9 cellular contexts compared by ENCODE assay signal in the genomic region with DNA sequence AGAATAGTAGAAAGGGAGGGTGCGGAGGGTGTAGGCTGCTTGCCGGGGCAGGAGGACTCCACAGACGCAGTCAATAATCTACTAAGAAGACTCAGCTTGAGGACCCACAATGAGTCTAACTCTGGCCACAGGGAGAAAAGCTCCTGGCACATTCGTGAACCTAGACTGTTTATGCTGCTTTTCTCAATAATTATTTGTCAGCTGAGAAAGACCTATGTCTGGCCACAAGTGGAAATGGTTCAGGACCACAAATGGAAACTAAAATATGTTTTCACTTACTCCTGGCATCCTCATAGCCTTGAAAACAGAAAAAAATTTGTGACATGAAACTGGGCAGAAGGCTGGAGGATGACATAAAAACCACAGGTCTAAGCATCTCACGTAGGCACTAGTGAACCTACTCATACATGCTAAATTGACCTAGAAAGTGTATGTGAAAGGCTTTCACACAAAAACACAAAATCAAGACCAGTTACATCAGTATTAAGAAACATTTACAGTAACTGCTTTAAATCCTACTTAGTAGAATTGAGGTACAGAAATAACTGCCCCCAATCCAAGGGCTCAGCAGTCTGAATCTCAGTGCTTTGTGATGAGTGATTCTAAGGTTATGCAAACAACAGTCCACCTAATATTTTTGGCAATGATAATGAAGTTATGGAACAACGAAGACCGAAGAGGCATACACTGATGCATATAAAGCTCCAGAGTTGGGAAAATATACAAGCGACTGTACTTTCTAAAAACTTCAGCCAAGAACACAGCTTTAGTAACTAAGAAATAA.
DNase-seq lines count a peak whose midpoint lies in the region; ATAC-seq, FAIRE-seq and TF ChIP-seq lines count a peak whose summit lies in the region.
"Had no signal": no experiment of that assay in that cellular context is flagged by ENCODE, and none has a peak within 500 bp of the region (broad histone marks: within the 10 kb centered on the region; RNA-seq: fewer than 3 reads in every experiment).

No MANE protein-coding gene starts in this region.

- DNase-seq in G401 (ENCODE audit: low spot score) (peak; percentile 42), MM.1S (peak; percentile 90), hippocampal formation (lab: John Stamatoyannopoulos, UW) (no peak), GM10248 (ENCODE audit: extremely low spot score) (no peak), small intestine (no peak), SIG-M5 treated with dmso at 0.1 percent for 504 hours (lab: John Stamatoyannopoulos, UW; ENCODE audit: unreplicated experiment) (no peak)
- DNase-seq: upper lobe of left lung had no signal

- H3K27me3 ChIP-seq in MM.1S (replicated peaks; ENCODE audit: insufficient read depth, low read length) (0 out of 2 replicates have a peak, but pooled peaks cover 4% of the 10 kb centered on the region), gastroesophageal sphincter (no peaks in the 10 kb centered on the region), small intestine (ENCODE audit: control insufficient read depth in 2 of 2, insufficient read depth in 2 of 2, low read length in 2 of 2) (no peaks in the 10 kb centered on the region)
- H3K27me3 ChIP-seq: upper lobe of left lung had no signal

- FAIRE-seq in small intestine (lab: Jason Lieb, UNC) = no peak

- no peaks in the 10 kb centered on the region for H3K9me2 ChIP-seq in MM.1S (replicated peaks; ENCODE audit: insufficient read depth, low read length)

- H3K27ac ChIP-seq in MM.1S (ENCODE audit: low read length) (no peak overlapping the region), gastroesophageal sphincter (peak overlapping the region; percentile 16 to 71 (median 62)), small intestine (ENCODE audit: low read depth in 1 of 2, low read length in 1 of 2) (no peak overlapping the region)

- in situ Hi-C loops in G401 (cut with HindIII; ENCODE audit: low sequenced_read_pairs) = no loop called here

- POLR2A ChIA-PET in GM10248 (lab: Yijun Ruan, JAX) = interaction anchor here (0.5 kb wide), 1 partner anchor 209 kb away, joined by 4 read pairs; no protein-coding TSS in a partner anchor

- H3K36me3 ChIP-seq in MM.1S (replicated peaks; ENCODE audit: insufficient read depth, low read length) (no peaks in the 10 kb centered on the region), gastroesophageal sphincter (no peaks in the 10 kb centered on the region), small intestine (ENCODE audit: control insufficient read depth in 2 of 2, insufficient read depth in 2 of 2, low read length in 2 of 2) (peaks cover 0 to 3% of the 10 kb centered on the region in 2 donors)
- H3K36me3 ChIP-seq: upper lobe of left lung had no signal

- no peak overlapping the region for H3K9ac ChIP-seq in MM.1S (ENCODE audit: low read length)

- no peak for TF ChIP-seq POLR2A in gastroesophageal sphincter (IDR thresholded peaks at IDR 0.05)

- peaks cover 36% of the 10 kb centered on the region for H3K4me1 ChIP-seq in MM.1S (ENCODE audit: low read length)
- peaks cover 5 to 49% (median 6%) of the 10 kb centered on the region in 3 donors for H3K4me1 ChIP-seq in gastroesophageal sphincter
- no peaks in the 10 kb centered on the region for H3K4me1 ChIP-seq in small intestine (ENCODE audit: control insufficient read depth in 2 of 2, insufficient read depth in 1 of 2, low read depth in 1 of 2, low read length in 1 of 2)

- peaks cover 33% of the 10 kb centered on the region for H4K20me1 ChIP-seq in MM.1S (ENCODE audit: insufficient read depth, low read length)

- H3K4me2 ChIP-seq in MM.1S (ENCODE audit: low read depth, low read length) = no peak overlapping the region; the same call in 1 of the 2 replicates

- H3K79me2 ChIP-seq in MM.1S (ENCODE audit: low read length) = 0 out of 2 replicates have a peak, but pooled peaks cover 11% of the 10 kb centered on the region

- TF ChIP-seq CTCF in MM.1S (IDR thresholded peaks at IDR 0.05; ENCODE audit: low read length) (no peak), gastroesophageal sphincter (IDR thresholded peaks at IDR 0.05) (no peak), GM10248 (IDR thresholded peaks at IDR 0.05; ENCODE audit: control extremely low read depth, extremely low read depth, low read depth, missing control alignments) (no peak)

- H3F3A ChIP-seq in MM.1S (ENCODE audit: insufficient read depth, low read length) = peaks cover 17% of the 10 kb centered on the region

- ATAC-seq in GM21515 (IDR thresholded peaks at IDR 0.05; ENCODE audit: unreplicated experiment) (peak; percentile 50), gastroesophageal sphincter (peak; percentile 65)

- H3K9me3 ChIP-seq in MM.1S (replicated peaks; ENCODE audit: insufficient read depth, low read length) (no peaks in the 10 kb centered on the region), gastroesophageal sphincter (no peaks in the 10 kb centered on the region), small intestine (ENCODE audit: control insufficient read depth, low read depth) (no peaks in the 10 kb centered on the region)
- H3K9me3 ChIP-seq: upper lobe of left lung had no signal

- CTCF ChIA-PET in GM10248 (lab: Yijun Ruan, JAX) = interaction anchor here (1.1 to 3.0 kb wide), 6 partner anchors 11 to 238 kb away, joined by 3 to 8 read pairs (median 3); no protein-coding TSS in a partner anchor

- TF ChIP-seq EP300 in gastroesophageal sphincter (IDR thresholded peaks at IDR 0.05) = no peak

- H3K4me3 ChIP-seq in MM.1S (ENCODE audit: low read length) = no peak overlapping the region
- no peak overlapping the region for H3K4me3 ChIP-seq in gastroesophageal sphincter
- H3K4me3 ChIP-seq in small intestine (ENCODE audit: low read depth in 1 of 2, low read length in 2 of 2) = no peak overlapping the region
- H3K4me3 ChIP-seq: upper lobe of left lung had no signal

- WGBS in gastroesophageal sphincter (ENCODE audit: low coverage in 1 of 2), 2 donors = 25 to 29% methylated on average over 8 of the region's 8 CpGs
- WGBS in small intestine, 3 donors = 62 to 83% (median 74%) methylated on average over 8 of the region's 8 CpGs

- H2AFZ ChIP-seq in MM.1S (ENCODE audit: low read length) = no peak overlapping the region

Comparison
In these comparisons a context has a peak if more than half of its experiments do, and no peak if none do; other contexts are left out.
1. DNase-seq: peak in G401 (single experiment) and MM.1S (single experiment); none in hippocampal formation (0 of 2), GM10248 (single experiment), small intestine (single experiment) and SIG-M5 treated with dmso at 0.1 percent for 504 hours (single experiment).
2. H3K27ac ChIP-seq: peak in gastroesophageal sphincter (4 of 4); none in MM.1S (single experiment) and small intestine (0 of 2).